Comparison of ENCODE assay signal across 8 cellular contexts in genomic region chr11:126318642-126319373, GRCh38. TPM values are rescaled to one million over a fixed set of nuclear protein-coding genes. Genes with fewer than 3 reads are reported as not detected.
DNase-seq lines count a peak whose midpoint lies in the region; ATAC-seq and TF ChIP-seq lines count a peak whose summit lies in the region.

No MANE protein-coding gene starts in this region.

- peak; percentile 68 for DNase-seq in activated CD8-positive, alpha-beta memory T cell treated with anti-CD3 and anti-CD28 coated beads, Interleukin-2, amount 10 ng/mL, durations not matched to agents 7 days and 5 days
- no peak for DNase-seq in activated CD8-positive, alpha-beta memory T cell treated with anti-CD3 and anti-CD28 coated beads for 24 hours
- peak; percentile 56 to 86 for DNase-seq in NCI-H446 (lab: John Stamatoyannopoulos, UW)
- peak; percentile 81 for DNase-seq in astrocyte of the hippocampus (ENCODE audit: low read depth, low spot score)
- DNase-seq in left lung: peak in 1 of 2 donors; percentile 59
- peak; percentile 56 for DNase-seq in testis
- no peak for DNase-seq in NCI-H524 (lab: John Stamatoyannopoulos, UW)

- no peaks in the 10 kb centered on the region for H3K9me3 ChIP-seq in left lung
- no peaks in the 10 kb centered on the region for H3K9me3 ChIP-seq in testis

- H3K27me3 Mint-ChIP-seq in activated CD8-positive, alpha-beta memory T cell treated with anti-CD3 and anti-CD28 coated beads, Interleukin-2, amount 10 ng/mL, durations not matched to agents 7 days and 5 days: no peaks in the 10 kb centered on the region

- intact Hi-C loops in left lung (cut with DNase I): loop anchor here in 1 of 2 donors (10.0 kb wide), 1 partner anchor 116 kb away; no protein-coding TSS in a partner anchor
- intact Hi-C loops in testis (cut with DNase I; ENCODE audit: low total_unique reads): loop anchor here (10.0 kb wide), 1 partner anchor 116 kb away; no protein-coding TSS in a partner anchor

- H3K27me3 ChIP-seq in left lung (no peaks in the 10 kb centered on the region), testis (no peaks in the 10 kb centered on the region)

- 37 to 51% methylated on average over 7 of the region's 7 CpGs for WGBS in testis, 2 donors

- peak overlapping the region; percentile 79 to 84 for H3K27ac ChIP-seq in left lung
- H3K27ac ChIP-seq in testis: peak overlapping the region; percentile 83 to 87

- peak overlapping the region; percentile 88 for H3K27ac Mint-ChIP-seq in activated CD8-positive, alpha-beta memory T cell treated with anti-CD3 and anti-CD28 coated beads, Interleukin-2, amount 10 ng/mL, durations not matched to agents 7 days and 5 days

- ATAC-seq in activated CD8-positive, alpha-beta memory T cell treated with anti-CD3 and anti-CD28 coated beads, Interleukin-2, amount 10 ng/mL, durations not matched to agents 7 days and 5 days: peak; percentile 83
- ATAC-seq in HG02623 (IDR thresholded peaks at IDR 0.05; ENCODE audit: unreplicated experiment): peak; percentile 88
- peak; percentile 83 for ATAC-seq in left lung

- H3K4me3 ChIP-seq in left lung (no peak overlapping the region), testis (no peak overlapping the region)

- H3K4me1 Mint-ChIP-seq in activated CD8-positive, alpha-beta memory T cell treated with anti-CD3 and anti-CD28 coated beads, Interleukin-2, amount 10 ng/mL, durations not matched to agents 7 days and 5 days: peaks cover 40% of the 10 kb centered on the region

- no peak for TF ChIP-seq POLR2A in testis (IDR thresholded peaks at IDR 0.05)

- H3K9me3 Mint-ChIP-seq in activated CD8-positive, alpha-beta memory T cell treated with anti-CD3 and anti-CD28 coated beads, Interleukin-2, amount 10 ng/mL, durations not matched to agents 7 days and 5 days (ENCODE audit: low read depth): no peaks in the 10 kb centered on the region

- H3K36me3 Mint-ChIP-seq in activated CD8-positive, alpha-beta memory T cell treated with anti-CD3 and anti-CD28 coated beads, Interleukin-2, amount 10 ng/mL, durations not matched to agents 7 days and 5 days: peaks cover 27% of the 10 kb centered on the region

- peak overlapping the region; percentile 34 for H3K4me3 Mint-ChIP-seq in activated CD8-positive, alpha-beta memory T cell treated with anti-CD3 and anti-CD28 coated beads, Interleukin-2, amount 10 ng/mL, durations not matched to agents 7 days and 5 days

- no peak for TF ChIP-seq CTCF in left lung (IDR thresholded peaks at IDR 0.05)
- no peak for TF ChIP-seq CTCF in testis (IDR thresholded peaks at IDR 0.05)

- H3K36me3 ChIP-seq in left lung (no peaks in the 10 kb centered on the region), testis (ENCODE audit: low read depth, missing control alignments) (no peaks in the 10 kb centered on the region)

- H3K4me1 ChIP-seq in left lung (peaks cover 19 to 46% of the 10 kb centered on the region in 2 donors), testis (peaks cover 25% of the 10 kb centered on the region)

- CTCF ChIA-PET in activated CD8-positive, alpha-beta memory T cell treated with anti-CD3 and anti-CD28 coated beads, Interleukin-2, amount 10 ng/mL, durations not matched to agents 7 days and 5 days (lab: Charles Lee): interaction anchor here (0.8 to 3.1 kb wide), 11 partner anchors 9 to 162 kb away, joined by 3 to 24 read pairs (median 9); partner anchors contain the start of genes DCPS and ST3GAL4

RNA-seq across cellular contexts. Expression of gene DCPS, which starts 14.9 kb away (rescaled TPM):
- total RNA-seq in activated CD8-positive, alpha-beta memory T cell treated with anti-CD3 and anti-CD28 coated beads, Interleukin-2, amount 10 ng/mL, durations not matched to agents 7 days and 5 days: 10 to 100 TPM; 40.6 to 41.9 TPM
- total RNA-seq in left lung: 10 to 100 TPM; 16.4 to 18.0 TPM
- total RNA-seq in testis: 10 to 100 TPM; 16.9 to 20.9 TPM
- polyA plus RNA-seq in testis (ENCODE audit: insufficient read depth, low read depth, low replicate concordance): 16.8 TPM

RNA-seq across cellular contexts. Expression of gene TIRAP, which starts 35.9 kb away (rescaled TPM):
- total RNA-seq in activated CD8-positive, alpha-beta memory T cell treated with anti-CD3 and anti-CD28 coated beads, Interleukin-2, amount 10 ng/mL, durations not matched to agents 7 days and 5 days: 10 to 100 TPM; 14.3 to 14.8 TPM
- total RNA-seq in left lung: 10 to 100 TPM in 1 of 2 donors, 1 to 10 TPM in 1; 8.5 to 15.4 TPM
- total RNA-seq in testis: 1 to 10 TPM; 5.7 to 5.9 TPM
- 3.6 TPM for polyA plus RNA-seq in testis (ENCODE audit: insufficient read depth, low read depth, low replicate concordance)

RNA-seq across cellular contexts. Expression of gene ST3GAL4, which starts 36.7 kb away (rescaled TPM):
- total RNA-seq in activated CD8-positive, alpha-beta memory T cell treated with anti-CD3 and anti-CD28 coated beads, Interleukin-2, amount 10 ng/mL, durations not matched to agents 7 days and 5 days: 10 to 100 TPM in 1 of 2 experiments, 1 to 10 TPM in 1; 8.8 to 11.5 TPM
- total RNA-seq in left lung (10 to 100 TPM; 33.1 to 35.9 TPM), testis (100 to 1,000 TPM; 212 to 221 TPM)
- 102 TPM for polyA plus RNA-seq in testis (ENCODE audit: insufficient read depth, low read depth, low replicate concordance)

RNA-seq across cellular contexts. Expression of gene FOXRED1, which starts 49.9 kb away (rescaled TPM):
- total RNA-seq in activated CD8-positive, alpha-beta memory T cell treated with anti-CD3 and anti-CD28 coated beads, Interleukin-2, amount 10 ng/mL, durations not matched to agents 7 days and 5 days: 10 to 100 TPM; 44.7 to 46.8 TPM
- total RNA-seq in left lung (10 to 100 TPM; 19.6 to 24.2 TPM), testis (10 to 100 TPM; 40.3 to 49.4 TPM)
- 31.6 TPM for polyA plus RNA-seq in testis (ENCODE audit: insufficient read depth, low read depth, low replicate concordance)

RNA-seq across cellular contexts. Expression of gene SRPRA, which starts 50.1 kb away (rescaled TPM):
- 100 to 1,000 TPM; 100 to 134 TPM for total RNA-seq in activated CD8-positive, alpha-beta memory T cell treated with anti-CD3 and anti-CD28 coated beads, Interleukin-2, amount 10 ng/mL, durations not matched to agents 7 days and 5 days
- 100 to 1,000 TPM; 129 to 154 TPM for total RNA-seq in left lung
- 100 to 1,000 TPM; 105 to 122 TPM for total RNA-seq in testis
- polyA plus RNA-seq in testis (ENCODE audit: insufficient read depth, low read depth, low replicate concordance): 88.4 TPM

Comparison
In these comparisons a context has a peak if more than half of its experiments do, and no peak if none do; other contexts are left out.
1. DNase-seq: peak in activated CD8-positive, alpha-beta memory T cell treated with anti-CD3 and anti-CD28 coated beads, Interleukin-2, amount 10 ng/mL, durations not matched to agents 7 days and 5 days (single experiment), NCI-H446 (2 of 2), astrocyte of the hippocampus (single experiment) and testis (single experiment); none in activated CD8-positive, alpha-beta memory T cell treated with anti-CD3 and anti-CD28 coated beads for 24 hours (single experiment) and NCI-H524 (0 of 2).
2. RNA of gene ST3GAL4, which starts 36.7 kb away (total RNA-seq): 212 to 221 TPM in testis; 33.1 to 35.9 TPM in left lung and 8.8 to 11.5 TPM in activated CD8-positive, alpha-beta memory T cell treated with anti-CD3 and anti-CD28 coated beads, Interleukin-2, amount 10 ng/mL, durations not matched to agents 7 days and 5 days; every median in the first group is over 4 times any median in the second.
3. Peak in every context shown above with its lines, with median percentiles within 50 percentile points of each other: ATAC-seq.